In the genomic region with DNA sequence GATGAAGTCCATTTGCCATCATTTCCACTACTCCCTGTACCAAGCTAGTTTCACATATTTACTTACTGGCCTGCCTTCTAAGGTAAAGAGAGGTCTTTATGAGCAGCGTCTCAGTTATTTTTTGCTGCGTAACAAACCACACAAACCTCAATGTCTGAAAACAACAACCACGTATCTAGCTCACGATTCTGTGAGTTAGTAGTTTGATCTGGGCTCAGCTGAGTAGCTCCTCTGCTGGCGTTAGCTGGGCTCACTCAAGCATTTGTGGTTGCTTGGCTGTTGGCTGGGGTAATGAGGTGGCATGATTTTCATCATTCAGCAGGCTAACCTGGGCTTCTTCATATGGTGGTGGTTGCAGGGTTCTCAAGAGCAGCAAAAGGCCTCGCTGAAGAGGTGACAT, we compare ENCODE assay signal across 22 cellular contexts.
A peak's percentile ranks its signal among the peaks of the same experiment; 100 is the strongest.
DNase-seq lines count a peak whose midpoint lies in the region; ATAC-seq and TF ChIP-seq lines count a peak whose summit lies in the region.
"Had no signal": no experiment of that assay in that cellular context is flagged by ENCODE, and none has a peak within 500 bp of the region (broad histone marks: within the 10 kb centered on the region; RNA-seq: fewer than 3 reads in every experiment).

No MANE protein-coding gene starts in this region.

- H3K4me1 ChIP-seq in tibial nerve = no peaks in the 10 kb centered on the region
- H3K4me1 ChIP-seq: breast epithelium, sigmoid colon had no signal

- H3K9me3 ChIP-seq in tibial nerve = no peaks in the 10 kb centered on the region
- H3K9me3 ChIP-seq: breast epithelium, sigmoid colon, thoracic aorta had no signal

- H3K27me3 Mint-ChIP-seq in activated CD4-positive, alpha-beta memory T cell treated with anti-CD3 and anti-CD28 coated beads, Interleukin-2, amount 10 ng/mL, durations not matched to agents 7 days and 5 days = no peaks in the 10 kb centered on the region
- H3K27me3 Mint-ChIP-seq in activated T-helper 1 cell treated with anti-CD3 and anti-CD28 coated beads, Interleukin-12 subunit alpha, Interleukin-12 subunit beta, Interleukin-2, Interleukin-4 antibody, amounts not matched to agents 30 ng/mL and 10 ng/mL and 1 ng/mL, durations not matched to agents 14 hours and 24 hours and 36 hours (ENCODE audit: insufficient read depth) = no peaks in the 10 kb centered on the region

- no peak overlapping the region for H3K4me3 ChIP-seq in tibial nerve
- H3K4me3 ChIP-seq: breast epithelium, coronary artery, sigmoid colon, thoracic aorta had no signal

- H3K27ac Mint-ChIP-seq in activated CD4-positive, alpha-beta memory T cell treated with anti-CD3 and anti-CD28 coated beads, Interleukin-2, amount 10 ng/mL, durations not matched to agents 7 days and 5 days = peak overlapping the region; percentile 36
- H3K27ac Mint-ChIP-seq in activated T-helper 1 cell treated with anti-CD3 and anti-CD28 coated beads, Interleukin-12 subunit alpha, Interleukin-12 subunit beta, Interleukin-2, Interleukin-4 antibody, amounts not matched to agents 30 ng/mL and 10 ng/mL and 1 ng/mL, durations not matched to agents 14 hours and 24 hours and 36 hours = no peak overlapping the region
- H3K27ac Mint-ChIP-seq: nephron progenitor cell had no signal

- no peaks in the 10 kb centered on the region for H3K36me3 ChIP-seq in tibial nerve
- H3K36me3 ChIP-seq: breast epithelium, sigmoid colon, thoracic aorta had no signal

- TF ChIP-seq CTCF in tibial nerve (IDR thresholded peaks at IDR 0.05) = no peak

- DNase-seq in Daoy (ENCODE audit: low read depth) (peak; percentile 40), left lobe of liver (ENCODE audit: low spot score) (peak; percentile 7), tibial nerve (ENCODE audit: low spot score in 2 of 2) (no peak), inferior parietal cortex (ENCODE audit: extremely low spot score) (no peak)
- DNase-seq in activated CD4-positive, alpha-beta memory T cell treated with anti-CD3 and anti-CD28 coated beads, Interleukin-2, amount 10 ng/mL, durations not matched to agents 7 days and 5 days = peak; percentile 23
- DNase-seq in activated T-helper 1 cell treated with anti-CD3 and anti-CD28 coated beads, Interleukin-12 subunit alpha, Interleukin-12 subunit beta, Interleukin-2, Interleukin-4 antibody, amounts not matched to agents 30 ng/mL and 10 ng/mL and 1 ng/mL, durations not matched to agents 14 hours and 24 hours and 36 hours (ENCODE audit: low spot score) = no peak
- DNase-seq: activated gamma-delta T cell; CD4-positive, alpha-beta memory T cell; GF-D8; left ventricle myocardium superior; midbrain; NCI-H187; nephron progenitor cell; OCI-M1; SHP77; SW 1271 had no signal

- CTCF ChIA-PET in activated CD4-positive, alpha-beta memory T cell treated with anti-CD3 and anti-CD28 coated beads, Interleukin-2, amount 10 ng/mL, durations not matched to agents 7 days and 5 days (lab: Charles Lee) = interaction anchor here (1.0 to 1.3 kb wide), 3 partner anchors 63 to 227 kb away, joined by 3 to 5 read pairs (median 4); a partner anchor contains a TSS

- ATAC-seq in HG03520 (IDR thresholded peaks at IDR 0.05; ENCODE audit: unreplicated experiment) (peak; percentile 44), left lobe of liver (no peak), HG03025 (IDR thresholded peaks at IDR 0.05; ENCODE audit: low FRiP score, unreplicated experiment) (no peak)
- ATAC-seq: left ventricle myocardium superior had no signal

- TF ChIP-seq EP300 in tibial nerve (IDR thresholded peaks at IDR 0.05) = no peak

- TF ChIP-seq POLR2A in tibial nerve (IDR thresholded peaks at IDR 0.05) = no peak

- 81 to 85% methylated on average over 6 of the region's 6 CpGs for WGBS in tibial nerve, 2 donors

- H3K9me3 Mint-ChIP-seq in activated CD4-positive, alpha-beta memory T cell treated with anti-CD3 and anti-CD28 coated beads, Interleukin-2, amount 10 ng/mL, durations not matched to agents 7 days and 5 days = no peaks in the 10 kb centered on the region
- H3K9me3 Mint-ChIP-seq in activated T-helper 1 cell treated with anti-CD3 and anti-CD28 coated beads, Interleukin-12 subunit alpha, Interleukin-12 subunit beta, Interleukin-2, Interleukin-4 antibody, amounts not matched to agents 30 ng/mL and 10 ng/mL and 1 ng/mL, durations not matched to agents 14 hours and 24 hours and 36 hours = no peaks in the 10 kb centered on the region

- H3K4me1 Mint-ChIP-seq in activated CD4-positive, alpha-beta memory T cell treated with anti-CD3 and anti-CD28 coated beads, Interleukin-2, amount 10 ng/mL, durations not matched to agents 7 days and 5 days = peaks cover 10% of the 10 kb centered on the region
- H3K4me1 Mint-ChIP-seq in activated T-helper 1 cell treated with anti-CD3 and anti-CD28 coated beads, Interleukin-12 subunit alpha, Interleukin-12 subunit beta, Interleukin-2, Interleukin-4 antibody, amounts not matched to agents 30 ng/mL and 10 ng/mL and 1 ng/mL, durations not matched to agents 14 hours and 24 hours and 36 hours (ENCODE audit: low read depth) = peaks cover 5% of the 10 kb centered on the region
- H3K4me1 Mint-ChIP-seq: CD4-positive, alpha-beta memory T cell had no signal

- no peak overlapping the region for H3K27ac ChIP-seq in tibial nerve
- H3K27ac ChIP-seq: breast epithelium, coronary artery, sigmoid colon, thoracic aorta had no signal

- no peak overlapping the region for H3K4me3 Mint-ChIP-seq in activated CD4-positive, alpha-beta memory T cell treated with anti-CD3 and anti-CD28 coated beads, Interleukin-2, amount 10 ng/mL, durations not matched to agents 7 days and 5 days
- no peak overlapping the region for H3K4me3 Mint-ChIP-seq in activated T-helper 1 cell treated with anti-CD3 and anti-CD28 coated beads, Interleukin-12 subunit alpha, Interleukin-12 subunit beta, Interleukin-2, Interleukin-4 antibody, amounts not matched to agents 30 ng/mL and 10 ng/mL and 1 ng/mL, durations not matched to agents 14 hours and 24 hours and 36 hours
- H3K4me3 Mint-ChIP-seq: CD4-positive, alpha-beta memory T cell; nephron progenitor cell had no signal

- no peaks in the 10 kb centered on the region for H3K36me3 Mint-ChIP-seq in activated CD4-positive, alpha-beta memory T cell treated with anti-CD3 and anti-CD28 coated beads, Interleukin-2, amount 10 ng/mL, durations not matched to agents 7 days and 5 days (ENCODE audit: low read depth)
- no peaks in the 10 kb centered on the region for H3K36me3 Mint-ChIP-seq in activated T-helper 1 cell treated with anti-CD3 and anti-CD28 coated beads, Interleukin-12 subunit alpha, Interleukin-12 subunit beta, Interleukin-2, Interleukin-4 antibody, amounts not matched to agents 30 ng/mL and 10 ng/mL and 1 ng/mL, durations not matched to agents 14 hours and 24 hours and 36 hours (ENCODE audit: low read depth)
- H3K36me3 Mint-ChIP-seq: CD4-positive, alpha-beta memory T cell had no signal

- intact Hi-C loops in activated T-helper 1 cell treated with anti-CD3 and anti-CD28 coated beads, Interleukin-12 subunit alpha, Interleukin-12 subunit beta, Interleukin-2, Interleukin-4 antibody, amounts not matched to agents 30 ng/mL and 10 ng/mL and 1 ng/mL, durations not matched to agents 14 hours and 24 hours and 36 hours (cut with micrococcal nuclease) = no loop called here

- POLR2A ChIA-PET in activated CD4-positive, alpha-beta memory T cell treated with anti-CD3 and anti-CD28 coated beads, Interleukin-2, amount 10 ng/mL, durations not matched to agents 7 days and 5 days (lab: Charles Lee) = interaction anchor here (0.8 kb wide), 1 partner anchor 12 kb away, joined by 3 read pairs; no protein-coding TSS in a partner anchor

- no peaks in the 10 kb centered on the region for H3K27me3 ChIP-seq in tibial nerve
- H3K27me3 ChIP-seq: breast epithelium, sigmoid colon had no signal

Comparison
In these comparisons a context has a peak if more than half of its experiments do, and no peak if none do; other contexts are left out.
1. DNase-seq: peak in Daoy (single experiment), activated CD4-positive, alpha-beta memory T cell treated with anti-CD3 and anti-CD28 coated beads, Interleukin-2, amount 10 ng/mL, durations not matched to agents 7 days and 5 days (single experiment) and left lobe of liver (single experiment); none in activated T-helper 1 cell treated with anti-CD3 and anti-CD28 coated beads, Interleukin-12 subunit alpha, Interleukin-12 subunit beta, Interleukin-2, Interleukin-4 antibody, amounts not matched to agents 30 ng/mL and 10 ng/mL and 1 ng/mL, durations not matched to agents 14 hours and 24 hours and 36 hours (single experiment), tibial nerve (0 of 2) and inferior parietal cortex (single experiment).